Comparison of ENCODE assay signal across 17 cellular contexts in genomic region chr4:53147711-53148110, GRCh38.
DNase-seq lines count a peak whose midpoint lies in the region; ATAC-seq and TF ChIP-seq lines count a peak whose summit lies in the region.
"Had no signal": no experiment of that assay in that cellular context is flagged by ENCODE, and none has a peak within 500 bp of the region (broad histone marks: within the 10 kb centered on the region; RNA-seq: fewer than 3 reads in every experiment).

No MANE protein-coding gene starts in this region.

- no peak for TF ChIP-seq RAD21 in IMR-90 (IDR thresholded peaks at IDR 0.05; ENCODE audit: low read length)

- no peaks in the 10 kb centered on the region for H4K20me1 ChIP-seq in IMR-90 (ENCODE audit: insufficient read depth, low read length)

- no peak for TF ChIP-seq CTCF in AG09319 (IDR thresholded peaks at IDR 0.05; ENCODE audit: low read depth, low read length)
- no peak for TF ChIP-seq CTCF in IMR-90 (conservative IDR thresholded peaks at IDR 0.05; ENCODE audit: low read depth, low read length)

- DNase-seq in AG09319 (ENCODE audit: extremely low read depth, low read depth): peak; percentile 30
- DNase-seq in IMR-90: no peak
- DNase-seq in fibroblast of peridontal ligament (ENCODE audit: extremely low read depth): peak; percentile 69
- DNase-seq in sciatic nerve (ENCODE audit: low spot score): no peak
- DNase-seq: 8988T; BE2C; C1 segment of cervical spinal cord; CD4-positive, CD25-positive, alpha-beta regulatory T cell; CD8-positive, alpha-beta memory T cell; COR-L47; DMS 273 treated with DMSO at 0.1 percent for 48 hours; DMS53; DND-41; H9 had no signal

- H3K23ac ChIP-seq in IMR-90 (ENCODE audit: low read depth, low read length): no peak overlapping the region

- H2AFZ ChIP-seq in IMR-90 (replicated peaks; ENCODE audit: low read length, poor library complexity): no peak overlapping the region

- no peak overlapping the region for H2BK120ac ChIP-seq in IMR-90 (ENCODE audit: low read depth, low read length)

- H2BK20ac ChIP-seq in IMR-90 (ENCODE audit: low read depth, low read length): no peak overlapping the region

- H3K27me3 ChIP-seq in IMR-90 (ENCODE audit: control insufficient read depth, insufficient read depth, low read length): no peaks in the 10 kb centered on the region
- H3K27me3 ChIP-seq: BE2C had no signal

- BruUV-seq in IMR-90 (replicated peaks; lab: Mats Ljungman, UMichigan): no TSS peak

- no peak overlapping the region for H2AK5ac ChIP-seq in IMR-90 (ENCODE audit: low read depth, low read length)

- no peak overlapping the region for H4K8ac ChIP-seq in IMR-90 (ENCODE audit: low read depth in 2 of 2, low read length in 2 of 2)

- H3K4me3 ChIP-seq in IMR-90 (ENCODE audit: insufficient read depth, low read depth, low read length): no peak overlapping the region

- H3K9ac ChIP-seq in IMR-90 (ENCODE audit: low read depth, low read length): no peak overlapping the region

- H3K4ac ChIP-seq in IMR-90 (ENCODE audit: low read depth, low read length): no peak overlapping the region

- H3K36me3 ChIP-seq in IMR-90 (ENCODE audit: control insufficient read depth, insufficient read depth, low read length): peaks cover 6% of the 10 kb centered on the region

- H3K14ac ChIP-seq in IMR-90 (replicated peaks; ENCODE audit: low read depth, low read length): no peak overlapping the region

- no peak overlapping the region for H3K56ac ChIP-seq in IMR-90 (ENCODE audit: extremely low read depth, insufficient read depth, low read length)

- intact Hi-C loops in IMR-90 (cut with micrococcal nuclease): no loop called here
- intact Hi-C loops in sciatic nerve (cut with DNase I): no loop called here

- H3K79me1 ChIP-seq in IMR-90 (ENCODE audit: low read depth in 1 of 2, low read length in 2 of 2): peaks cover 0 to 6% of the 10 kb centered on the region in 2 experiments; a peak in 2 of 4 replicates

- H4K5ac ChIP-seq in IMR-90 (ENCODE audit: low read depth, low read length): no peak overlapping the region

- H2BK5ac ChIP-seq in IMR-90 (ENCODE audit: low read depth, low read length, poor library complexity, severe bottlenecking): no peak overlapping the region

- no peak overlapping the region for H3K27ac ChIP-seq in IMR-90 (ENCODE audit: insufficient read depth, low read length)

- peak; percentile 52; the same call in 1 of the 2 replicates for ATAC-seq in IMR-90 (ENCODE audit: low read depth)
- ATAC-seq in sciatic nerve: peak; percentile 61
- no peak for ATAC-seq in HG03045 (IDR thresholded peaks at IDR 0.05; ENCODE audit: unreplicated experiment)
- no peak for ATAC-seq in HG03432 (IDR thresholded peaks at IDR 0.05; ENCODE audit: unreplicated experiment)
- ATAC-seq in HG02798 (IDR thresholded peaks at IDR 0.05; ENCODE audit: poor library complexity, unreplicated experiment): no peak

- no peak overlapping the region for H3K4me2 ChIP-seq in IMR-90 (ENCODE audit: low read depth, low read length)

- H4K91ac ChIP-seq in IMR-90 (ENCODE audit: insufficient read depth, low read depth, low read length): no peak overlapping the region

- in situ Hi-C loops in IMR-90 (cut with MboI; ENCODE audit: low sequenced_read_pairs): no loop called here

- H3K4me1 ChIP-seq in IMR-90 (ENCODE audit: control insufficient read depth, insufficient read depth, low read length): peaks cover 5% of the 10 kb centered on the region
- H3K4me1 ChIP-seq: BE2C had no signal

- H3K9me1 ChIP-seq in IMR-90 (ENCODE audit: insufficient read depth, low read length): peaks cover 8% of the 10 kb centered on the region

- no peak for TF ChIP-seq POLR2A in IMR-90 (IDR thresholded peaks at IDR 0.05; ENCODE audit: low read depth, low read length)

- CTCF ChIA-PET in IMR-90 (lab: Yijun Ruan, JAX): no interaction called here

- H2AK9ac ChIP-seq in IMR-90 (replicated peaks; ENCODE audit: low read depth, low read length, poor library complexity): no peak overlapping the region

- no peak overlapping the region for H3K18ac ChIP-seq in IMR-90 (ENCODE audit: low read depth, low read length)

- no peaks in the 10 kb centered on the region for H3K9me3 ChIP-seq in IMR-90 (ENCODE audit: control insufficient read depth, insufficient read depth, low read length)
- H3K9me3 ChIP-seq: BE2C had no signal

- dilution Hi-C loops in IMR-90 (cut with HindIII; ENCODE audit: low sequenced_read_pairs, unreplicated experiment): no loop called here

- POLR2A ChIA-PET in IMR-90 (lab: Charles Lee; ENCODE audit: unreplicated experiment): no interaction called here

- no peak overlapping the region for H2BK15ac ChIP-seq in IMR-90 (ENCODE audit: low read depth, low read length)

TF ChIP-seq in IMR-90, 13 proteins besides CTCF, POLR2A, EP300 and RAD21:
- TF ChIP-seq ELK1 (IDR thresholded peaks at IDR 0.05; ENCODE audit: borderline replicate concordance, low read depth, low read length) (no peak), RCOR1 (IDR thresholded peaks at IDR 0.05; ENCODE audit: insufficient replicate concordance, low read length) (no peak), BHLHE40 (IDR thresholded peaks at IDR 0.05; ENCODE audit: low read depth, low read length) (no peak), FOS (IDR thresholded peaks at IDR 0.05; ENCODE audit: low read depth, low read length) (no peak), MXI1 (IDR thresholded peaks at IDR 0.05; ENCODE audit: borderline replicate concordance, low read depth, low read length) (no peak), CEBPB (IDR thresholded peaks at IDR 0.05; ENCODE audit: low read depth, low read length) (no peak), CHD1 (IDR thresholded peaks at IDR 0.05; ENCODE audit: low read depth, low read length) (no peak), RFX5 (IDR thresholded peaks at IDR 0.05; ENCODE audit: low read depth, low read length) (no peak), MAZ (IDR thresholded peaks at IDR 0.05; ENCODE audit: borderline replicate concordance, low read depth, low read length) (no peak), SMC3 (IDR thresholded peaks at IDR 0.05; ENCODE audit: low read depth, low read length) (no peak), MAFK (IDR thresholded peaks at IDR 0.05; ENCODE audit: low read depth, low read length) (no peak), NFE2L2 (IDR thresholded peaks at IDR 0.05; ENCODE audit: low read depth, low read length) (no peak)
- TF ChIP-seq, protein P1, sequence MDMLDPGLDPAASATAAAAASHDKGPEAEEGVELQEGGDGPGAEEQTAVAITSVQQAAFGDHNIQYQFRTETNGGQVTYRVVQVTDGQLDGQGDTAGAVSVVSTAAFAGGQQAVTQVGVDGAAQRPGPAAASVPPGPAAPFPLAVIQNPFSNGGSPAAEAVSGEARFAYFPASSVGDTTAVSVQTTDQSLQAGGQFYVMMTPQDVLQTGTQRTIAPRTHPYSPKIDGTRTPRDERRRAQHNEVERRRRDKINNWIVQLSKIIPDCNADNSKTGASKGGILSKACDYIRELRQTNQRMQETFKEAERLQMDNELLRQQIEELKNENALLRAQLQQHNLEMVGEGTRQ (IDR thresholded peaks at IDR 0.05; ENCODE audit: low read depth, low read length): no peak
TF ChIP-seq in IMR-90: peak in this region for 0.

Comparison
In these comparisons a context has a peak if more than half of its experiments do, and no peak if none do; other contexts are left out.
1. DNase-seq: peak in AG09319 (single experiment) and fibroblast of peridontal ligament (single experiment); none in IMR-90 (single experiment) and sciatic nerve (single experiment).
2. ATAC-seq: peak in IMR-90 (single experiment) and sciatic nerve (single experiment); none in HG03045 (single experiment), HG03432 (single experiment) and HG02798 (single experiment).